10 cellular contexts compared by ENCODE assay signal in genomic region chr2:47070155-47070919, GRCh38.
DNase-seq lines count a peak whose midpoint lies in the region; ATAC-seq and TF ChIP-seq lines count a peak whose summit lies in the region.
"Had no signal": no experiment of that assay in that cellular context is flagged by ENCODE, and none has a peak within 500 bp of the region (broad histone marks: within the 10 kb centered on the region; RNA-seq: fewer than 3 reads in every experiment).

No MANE protein-coding gene starts in this region.

- intact Hi-C loops in body of pancreas (cut with DNase I) (no loop called here), transverse colon (cut with DNase I; ENCODE audit: low total_unique reads) (no loop called here)

- H3K36me3 ChIP-seq in body of pancreas (replicated peaks in 1 of 2; ENCODE audit: insufficient read depth in 1 of 2, low read depth in 2 of 2) (peaks cover 0 to 3% of the 10 kb centered on the region in 2 donors), mesodermal cell (ENCODE audit: control insufficient read depth, insufficient read depth, low read length) (peaks cover 32% of the 10 kb centered on the region), transverse colon (no peaks in the 10 kb centered on the region)

- peak overlapping the region; percentile 79 for H3K27ac Mint-ChIP-seq in activated naive CD4-positive, alpha-beta T cell treated with anti-CD3 and anti-CD28 coated beads, Interleukin-2, amount 10 ng/mL, durations not matched to agents 7 days and 5 days

- H3K4me1 ChIP-seq in body of pancreas (peaks cover 39% of the 10 kb centered on the region), mesodermal cell (ENCODE audit: control insufficient read depth, insufficient read depth, low read length, poor library complexity, severe bottlenecking) (peaks cover 67% of the 10 kb centered on the region), transverse colon (peaks cover 56 to 82% (median 68%) of the 10 kb centered on the region in 4 donors)

- in situ Hi-C loops in transverse colon (cut with MboI; ENCODE audit: low pct_ligation_motif_present in 1 of 4, low pct_unique_long_range_greater_than_20kb in 1 of 4, low sequenced_read_pairs in 3 of 4) = no loop called here

- TF ChIP-seq POLR2A in body of pancreas (IDR thresholded peaks at IDR 0.05) = no peak
- no peak for TF ChIP-seq POLR2A in transverse colon (IDR thresholded peaks at IDR 0.05)

- no peaks in the 10 kb centered on the region for H3K27me3 Mint-ChIP-seq in activated naive CD4-positive, alpha-beta T cell treated with anti-CD3 and anti-CD28 coated beads, Interleukin-2, amount 10 ng/mL, durations not matched to agents 7 days and 5 days

- DNase-seq in activated naive CD4-positive, alpha-beta T cell treated with anti-CD3 and anti-CD28 coated beads, Interleukin-2, amount 10 ng/mL, durations not matched to agents 7 days and 5 days = no peak
- DNase-seq in activated naive CD4-positive, alpha-beta T cell treated with Interleukin-2 at 50 U/mL for 16 hours = no peak
- DNase-seq in body of pancreas = no peak
- no peak for DNase-seq in transverse colon
- DNase-seq in Kasumi-1 (lab: John Stamatoyannopoulos, UW) = no peak
- DNase-seq in nucleus accumbens (lab: John Stamatoyannopoulos, UW) = no peak
- DNase-seq: SIG-M5 had no signal

- no peaks in the 10 kb centered on the region for H3K9me3 Mint-ChIP-seq in activated naive CD4-positive, alpha-beta T cell treated with anti-CD3 and anti-CD28 coated beads, Interleukin-2, amount 10 ng/mL, durations not matched to agents 7 days and 5 days

- TF ChIP-seq CTCF in body of pancreas (IDR thresholded peaks at IDR 0.05) (no peak), transverse colon (IDR thresholded peaks at IDR 0.05) (no peak)

- H3K27me3 ChIP-seq in body of pancreas (no peaks in the 10 kb centered on the region), transverse colon (no peaks in the 10 kb centered on the region)

- 79 to 92% methylated on average over 7 to 13 of the region's 13 CpGs for WGBS in body of pancreas, 2 donors
- WGBS in mesodermal cell (ENCODE audit: insufficient coverage in 2 of 2), 2 experiments = 86 to 94% methylated on average over 7 to 12 of the region's 13 CpGs
- WGBS in transverse colon (ENCODE audit: low coverage in 1 of 2), 2 donors = 77% methylated on average over 12 of the region's 13 CpGs; no CpG with 5 or more reads in 1 of the 2 donors

- H3K36me3 Mint-ChIP-seq in activated naive CD4-positive, alpha-beta T cell treated with anti-CD3 and anti-CD28 coated beads, Interleukin-2, amount 10 ng/mL, durations not matched to agents 7 days and 5 days = peaks cover 26% of the 10 kb centered on the region

- ATAC-seq in body of pancreas = no peak
- no peak for ATAC-seq in HG03196 (IDR thresholded peaks at IDR 0.05; ENCODE audit: unreplicated experiment)

- H3K4me3 ChIP-seq in body of pancreas (no peak overlapping the region), mesodermal cell (ENCODE audit: extremely low read depth, insufficient read depth, low read length, poor library complexity, severe bottlenecking) (no peak overlapping the region), transverse colon (no peak overlapping the region)

- H3K4me1 Mint-ChIP-seq in activated naive CD4-positive, alpha-beta T cell treated with anti-CD3 and anti-CD28 coated beads, Interleukin-2, amount 10 ng/mL, durations not matched to agents 7 days and 5 days = peaks cover 30% of the 10 kb centered on the region

- CTCF ChIA-PET in activated naive CD4-positive, alpha-beta T cell treated with anti-CD3 and anti-CD28 coated beads, Interleukin-2, amount 10 ng/mL, durations not matched to agents 7 days and 5 days (lab: Charles Lee) = interaction anchor here (1.0 kb wide), 1 partner anchor 38 kb away, joined by 3 read pairs; no protein-coding TSS in a partner anchor

- TF ChIP-seq EP300 in transverse colon (IDR thresholded peaks at IDR 0.05; ENCODE audit: low read depth) = no peak

- H3K4me3 Mint-ChIP-seq in activated naive CD4-positive, alpha-beta T cell treated with anti-CD3 and anti-CD28 coated beads, Interleukin-2, amount 10 ng/mL, durations not matched to agents 7 days and 5 days = no peak overlapping the region

- H3K9me3 ChIP-seq in body of pancreas (no peaks in the 10 kb centered on the region), mesodermal cell (ENCODE audit: control insufficient read depth, low read length) (no peaks in the 10 kb centered on the region), transverse colon (no peaks in the 10 kb centered on the region)

- H3K27ac ChIP-seq in body of pancreas = peak overlapping the region; percentile 60 to 81 (median 70)
- peak overlapping the region; percentile 91 for H3K27ac ChIP-seq in mesodermal cell (ENCODE audit: low read depth, low read length, severe bottlenecking)
- H3K27ac ChIP-seq in transverse colon = peak overlapping the region; percentile 87 to 92 (median 90)
- H3K27ac ChIP-seq: HL-60 had no signal
